Comparison of ENCODE assay signal across 9 cellular contexts in the genomic region with DNA sequence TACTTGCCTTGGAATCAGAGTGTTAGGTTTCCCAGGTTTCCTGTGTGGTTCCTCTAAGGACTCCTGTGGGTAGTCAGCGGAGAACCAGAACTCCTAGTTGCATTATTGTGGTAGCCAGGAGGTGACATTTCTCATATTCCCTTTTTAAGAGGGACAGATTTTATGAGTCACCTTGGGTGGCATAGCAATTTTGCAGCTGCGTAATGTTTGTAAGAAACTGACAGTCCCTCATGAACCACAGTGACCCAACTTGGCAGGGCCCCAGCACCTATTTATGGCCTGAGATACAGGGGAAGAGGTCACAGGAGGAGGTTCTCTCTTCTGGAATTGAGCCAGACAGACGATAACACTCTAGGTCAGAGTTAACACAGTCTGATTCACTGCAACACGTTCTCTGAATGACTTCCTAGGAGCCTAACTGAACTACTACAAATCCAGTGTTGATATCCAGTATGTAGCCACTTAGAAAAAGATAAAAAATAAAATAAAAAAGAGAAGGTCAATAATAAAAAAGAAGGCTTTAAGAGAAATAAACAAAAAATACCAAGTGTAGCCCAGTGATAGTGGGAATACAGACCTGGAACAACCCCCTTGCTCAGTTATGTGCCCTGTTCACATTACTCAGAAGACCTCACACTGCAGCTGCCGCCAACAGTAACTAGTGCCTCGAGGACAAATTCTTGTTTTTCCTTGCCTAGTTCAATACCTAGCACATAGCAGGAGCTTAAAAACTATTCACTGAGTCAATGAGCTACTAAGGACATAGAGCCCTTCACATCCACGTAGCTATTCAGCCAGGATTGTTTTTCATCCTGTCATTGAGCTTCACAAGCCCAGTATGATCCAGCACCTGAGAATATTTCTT. TPM values are rescaled to one million over a fixed set of nuclear protein-coding genes. Genes with fewer than 3 reads are reported as not detected.
A peak's percentile ranks its signal among the peaks of the same experiment; 100 is the strongest.
DNase-seq lines count a peak whose midpoint lies in the region; ATAC-seq and TF ChIP-seq lines count a peak whose summit lies in the region.
"Had no signal": no experiment of that assay in that cellular context is flagged by ENCODE, and none has a peak within 500 bp of the region (broad histone marks: within the 10 kb centered on the region; RNA-seq: fewer than 3 reads in every experiment).

No MANE protein-coding gene starts in this region.

- no peaks in the 10 kb centered on the region for H3K9me3 ChIP-seq in ascending aorta
- H3K9me3 ChIP-seq: suprapubic skin had no signal

- H3K4me1 Mint-ChIP-seq in stimulated activated naive CD8-positive, alpha-beta T cell treated with anti-CD3 and anti-CD28 coated beads, Interleukin-15, amount 100 ng/mL, for 72 hours: no peaks in the 10 kb centered on the region

- H3K4me3 Mint-ChIP-seq in stimulated activated naive CD8-positive, alpha-beta T cell treated with anti-CD3 and anti-CD28 coated beads, Interleukin-15, amount 100 ng/mL, for 72 hours: no peak overlapping the region

- H3K27ac ChIP-seq in ascending aorta: peak overlapping the region; percentile 36 to 51
- H3K27ac ChIP-seq: suprapubic skin had no signal

- no peak for TF ChIP-seq CTCF in ascending aorta (IDR thresholded peaks at IDR 0.05)

- H3K4me3 ChIP-seq in ascending aorta: no peak overlapping the region
- H3K4me3 ChIP-seq: suprapubic skin had no signal

- H3K27ac Mint-ChIP-seq in stimulated activated naive CD8-positive, alpha-beta T cell treated with anti-CD3 and anti-CD28 coated beads, Interleukin-15, amount 100 ng/mL, for 72 hours: no peak overlapping the region

- no peaks in the 10 kb centered on the region for H3K36me3 ChIP-seq in ascending aorta
- H3K36me3 ChIP-seq: suprapubic skin had no signal

- no peaks in the 10 kb centered on the region for H3K9me3 Mint-ChIP-seq in stimulated activated naive CD8-positive, alpha-beta T cell treated with anti-CD3 and anti-CD28 coated beads, Interleukin-15, amount 100 ng/mL, for 72 hours

- intact Hi-C loops in ascending aorta (cut with DNase I): loop anchor here (5.0 kb wide), 1 partner anchor 51 kb away; the partner anchor contains the start of gene VLDLR

- peaks cover 0 to 7% of the 10 kb centered on the region in 2 donors for H3K4me1 ChIP-seq in ascending aorta

- peak; percentile 70 for ATAC-seq in GM18517 (IDR thresholded peaks at IDR 0.05; ENCODE audit: unreplicated experiment)
- peak; percentile 66 for ATAC-seq in HG03097 (IDR thresholded peaks at IDR 0.05; ENCODE audit: low FRiP score, unreplicated experiment)
- ATAC-seq in left lobe of liver: peak; percentile 96
- ATAC-seq in stimulated activated naive CD8-positive, alpha-beta T cell treated with anti-CD3 and anti-CD28 coated beads, Interleukin-15, amount 100 ng/mL, for 72 hours: peak; percentile 98

- no peaks in the 10 kb centered on the region for H3K27me3 ChIP-seq in ascending aorta
- H3K27me3 ChIP-seq: suprapubic skin had no signal

- DNase-seq in AG08396 (ENCODE audit: low spot score): peak; percentile 8
- peak; percentile 96 for DNase-seq in NCI-H2196 treated with DMSO at 0.1 percent for 48 hours (lab: John Stamatoyannopoulos, UW; ENCODE audit: unreplicated experiment)
- DNase-seq in ascending aorta (ENCODE audit: low spot score in 2 of 2): peak; percentile 37 to 89
- peak; percentile 89 for DNase-seq in left lobe of liver (ENCODE audit: low spot score)
- DNase-seq in stimulated activated naive CD8-positive, alpha-beta T cell treated with anti-CD3 and anti-CD28 coated beads, Interleukin-15, amount 100 ng/mL, for 72 hours: peak; percentile 5 to 74
- no peak for DNase-seq in NCI-H526 treated with DMSO at 0.1 percent for 48 hours (lab: John Stamatoyannopoulos, UW)

- peaks cover 18% of the 10 kb centered on the region for H3K27me3 Mint-ChIP-seq in stimulated activated naive CD8-positive, alpha-beta T cell treated with anti-CD3 and anti-CD28 coated beads, Interleukin-15, amount 100 ng/mL, for 72 hours

RNA-seq across cellular contexts. Expression of gene VLDLR, which starts 50.7 kb away (rescaled TPM):
- 4.9 TPM for total RNA-seq in ascending aorta
- total RNA-seq in left lobe of liver: 2.0 TPM
